Comparison of ENCODE assay signal across 1 cellular context in genomic region chr2:240319855-240320560, GRCh38.
TF ChIP-seq lines count a peak whose summit lies in the region.

No MANE protein-coding gene starts in this region.

TF ChIP-seq in HEK293, 187 proteins besides CTCF, POLR2A, EP300 and RAD21 (continued from another document):
- no peak for TF ChIP-seq ZNF610 (tag by site-specific recombination; IDR thresholded peaks at IDR 0.05; ENCODE audit: borderline replicate concordance)
- no peak for TF ChIP-seq PRDM1 (tag by site-specific recombination; IDR thresholded peaks at IDR 0.05)
